Comparison of ENCODE assay signal across 5 cellular contexts in genomic region chr2:241413501-241413900, GRCh38. TPM values are rescaled to one million over a fixed set of nuclear protein-coding genes. Genes with fewer than 3 reads are reported as not detected.
DNase-seq lines count a peak whose midpoint lies in the region; ATAC-seq, FAIRE-seq and TF ChIP-seq lines count a peak whose summit lies in the region.
"Not testable (repeated sequence)": the region's sequence is repeated elsewhere in the genome, so short reads cannot be mapped to it uniquely, and the experiment has no call there.

No MANE protein-coding gene starts in this region.

- not testable (repeated sequence) for H3K27me3 ChIP-seq in HepG2 (ENCODE audit: control insufficient read depth in 1 of 2, insufficient read depth in 2 of 2, low read length in 2 of 2)

- H3K4me1 ChIP-seq in HepG2 (ENCODE audit: insufficient read depth, low read length): peaks cover 38% of the 10 kb centered on the region

- not testable (repeated sequence) for TF ChIP-seq POLR2A in HepG2 (IDR thresholded peaks at IDR 0.05; ENCODE audit: insufficient read depth in 1 of 2, low read depth in 2 of 2, low read length in 2 of 2)

- peaks cover 17 to 78% of the 10 kb centered on the region in 2 experiments for H3K36me3 ChIP-seq in HepG2 (replicated peaks in 1 of 2; ENCODE audit: control insufficient read depth in 1 of 2, insufficient read depth in 2 of 2, low read length in 2 of 2)

- not testable (repeated sequence) for DNase-seq in HTR-8/SVneo (ENCODE audit: insufficient read length, low spot score); WTC11 (ENCODE audit: low spot score); HepG2 (ENCODE audit: low spot score); neural crest cell (ENCODE audit: low read depth, low spot score); substantia nigra (lab: John Stamatoyannopoulos, UW)

- H4K20me1 ChIP-seq in HepG2 (ENCODE audit: insufficient read depth, low read length): not testable (repeated sequence)

- not testable (repeated sequence) for H3K4me1 Mint-ChIP-seq in WTC11
- H3K4me1 Mint-ChIP-seq in neural crest cell: peaks cover 16% of the 10 kb centered on the region

- not testable (repeated sequence) for H3K4me3 ChIP-seq in HepG2 (replicated peaks in 1 of 3; ENCODE audit: insufficient read depth in 1 of 3, low read depth in 2 of 3, low read length in 3 of 3)

- not testable (repeated sequence) for H3K4me3 Mint-ChIP-seq in WTC11, neural crest cell

- TF ChIP-seq EP300 in HepG2 (IDR thresholded peaks at IDR 0.05; ENCODE audit: low read depth in 2 of 2, low read length in 2 of 2); HepG2 (CRISPR knock-in tag; IDR thresholded peaks at IDR 0.05; ENCODE audit: borderline replicate concordance): not testable (repeated sequence)

- POLR2A ChIA-PET in WTC11 (lab: Charles Lee); HepG2 (lab: Yijun Ruan, JAX): not testable (repeated sequence)

- H2AFZ ChIP-seq in HepG2 (ENCODE audit: low read length): not testable (repeated sequence)

- intact Hi-C loops in HepG2 (cut with micrococcal nuclease; ENCODE audit: unreplicated experiment): not testable (repeated sequence)

- not testable (repeated sequence) for H3K9me3 Mint-ChIP-seq in WTC11, neural crest cell

- over 99% methylated on average over 5 of the region's 5 CpGs for WGBS in HepG2 (ENCODE audit: low lambda C conversion rate)

- TF ChIP-seq RAD21 in HepG2 (CRISPR knock-in tag; IDR thresholded peaks at IDR 0.05): not testable (repeated sequence)

- H3K9ac ChIP-seq in HepG2 (ENCODE audit: insufficient read depth, low read depth, low read length): not testable (repeated sequence)

- H3K79me2 ChIP-seq in HepG2 (ENCODE audit: insufficient read depth, low read length): not testable (repeated sequence)

- H3K27ac ChIP-seq in HepG2 (ENCODE audit: extremely low read length, insufficient read depth, low read length): not testable (repeated sequence)
- peak overlapping the region; percentile 6 for H3K27ac ChIP-seq in substantia nigra (ENCODE audit: low read depth, low read length, poor library complexity, severe bottlenecking)

- not testable (repeated sequence) for H3K4me2 ChIP-seq in HepG2 (ENCODE audit: low read depth, low read length)

- BruUV-seq in HepG2 (replicated peaks; lab: Mats Ljungman, UMichigan): not testable (repeated sequence)

- H3K9me3 ChIP-seq in HepG2 (ENCODE audit: low read length): not testable (repeated sequence)

- H3K27ac Mint-ChIP-seq in WTC11: not testable (repeated sequence)
- H3K27ac Mint-ChIP-seq in neural crest cell (ENCODE audit: unreplicated experiment): peak overlapping the region; percentile 15

- CTCF ChIA-PET in WTC11 (lab: Charles Lee); HepG2 (lab: Yijun Ruan, JAX; ENCODE audit: low intra/inter-chr PET ratio, low total read pairs): not testable (repeated sequence)

- not testable (repeated sequence) for H3K27me3 Mint-ChIP-seq in WTC11 (ENCODE audit: low read depth); neural crest cell (ENCODE audit: low read depth)

- not testable (repeated sequence) for TF ChIP-seq CTCF in WTC11 (IDR thresholded peaks at IDR 0.05); HepG2 (CRISPR knock-in tag; IDR thresholded peaks at IDR 0.05); neural crest cell (conservative IDR thresholded peaks at IDR 0.05)

- peak; percentile 9 for FAIRE-seq in HTR-8/SVneo (lab: Jason Lieb, UNC)
- not testable (repeated sequence) for FAIRE-seq in HepG2 (lab: Jason Lieb, UNC)

- in situ Hi-C loops in HepG2 (cut with HindIII; ENCODE audit: extremely low pct_ligation_motif_present, low pct_unique_long_range_greater_than_20kb): not testable (repeated sequence)

- not testable (repeated sequence) for ATAC-seq in WTC11, HepG2

- H3K36me3 Mint-ChIP-seq in WTC11 (peaks cover 29% of the 10 kb centered on the region), neural crest cell (ENCODE audit: low read depth) (peaks cover 17% of the 10 kb centered on the region)

TF ChIP-seq in WTC11, 78 proteins besides CTCF, POLR2A, EP300 and RAD21:
- peak; percentile 85; the same call in 1 of the 2 replicates for TF ChIP-seq ZNF121 (CRISPR knock-in tag; IDR thresholded peaks at IDR 0.05)

TF ChIP-seq in HepG2, 621 proteins besides CTCF, POLR2A, EP300 and RAD21:
- peak; percentile 63 for TF ChIP-seq ZNF121 (CRISPR knock-in tag; IDR thresholded peaks at IDR 0.05)

RNA-seq across cellular contexts. Expression of gene FARP2, which starts 57.4 kb away (rescaled TPM):
- total RNA-seq in WTC11 (2021): 28.2 to 37.8 TPM (median 33.6 TPM) in 3 replicates
- 43.3 and 45.4 TPM in 2 replicates for total RNA-seq in HepG2 (2016; rRNA removed; fragmentation: Illumina TruSeq; extraction: Trizol)
- 60.7 and 66.0 TPM in 2 replicates for total RNA-seq in HepG2 (2016; cell fraction: cytosol; rRNA removed; fragmentation: Illumina TruSeq; extraction: Trizol; ENCODE audit: low read depth)
- 39.9 and 41.1 TPM in 2 replicates for total RNA-seq in HepG2 (2016; cell fraction: insoluble cytoplasmic fraction; rRNA removed; fragmentation: Illumina TruSeq; extraction: Trizol)
- 26.8 and 27.2 TPM in 2 replicates for total RNA-seq in HepG2 (2016; cell fraction: membrane; rRNA removed; fragmentation: Illumina TruSeq; extraction: Trizol)
- total RNA-seq in HepG2 (2016; cell fraction: nucleus; rRNA removed; fragmentation: Illumina TruSeq; extraction: Trizol): 40.7 and 47.5 TPM in 2 replicates
- polyA plus RNA-seq in HepG2 (2011; rRNA removed): 28.0 and 29.5 TPM in 2 replicates
- 14.2 and 16.0 TPM in 2 replicates for polyA plus RNA-seq in HepG2 (2011; cell fraction: cytosol; rRNA removed)
- 67.3 and 75.5 TPM in 2 replicates for polyA plus RNA-seq in HepG2 (2011; cell fraction: nucleus; rRNA removed)
- 28.7 and 33.3 TPM in 2 replicates for polyA plus RNA-seq in HepG2 (2012)
- polyA plus RNA-seq in HepG2 (2016; cell fraction: cytosol; fragmentation: Illumina TruSeq; extraction: Trizol; ENCODE audit: low read depth): 3.3 and 4.4 TPM in 2 replicates
- polyA plus RNA-seq in HepG2 (2016; cell fraction: insoluble cytoplasmic fraction; fragmentation: Illumina TruSeq; extraction: Trizol; ENCODE audit: low read depth): 24.1 and 27.0 TPM in 2 replicates
- 6.7 and 9.3 TPM in 2 replicates for polyA plus RNA-seq in HepG2 (2016; cell fraction: membrane; fragmentation: Illumina TruSeq; extraction: Trizol; ENCODE audit: low read depth)
- 43.0 and 49.1 TPM in 2 replicates for polyA plus RNA-seq in HepG2 (2016; cell fraction: nucleus; fragmentation: Illumina TruSeq; extraction: Trizol; ENCODE audit: insufficient read depth, low read depth)
- 62.3 and 67.5 TPM in 2 replicates for polyA minus RNA-seq in HepG2 (2011; rRNA and poly(A)+ RNA removed; ENCODE audit: low replicate concordance)
- 23.7 and 25.8 TPM in 2 replicates for polyA minus RNA-seq in HepG2 (2011; cell fraction: cytosol; rRNA and poly(A)+ RNA removed)
- polyA minus RNA-seq in HepG2 (2011; cell fraction: nucleus; rRNA and poly(A)+ RNA removed): 56.9 and 62.9 TPM in 2 replicates
- total RNA-seq in neural crest cell: 34.4 and 36.1 TPM in 2 replicates
